In genomic region chr9:32523910-32524309, GRCh38 we compare ENCODE assay signal across 18 cellular contexts. TPM values are rescaled to one million over a fixed set of nuclear protein-coding genes. Genes with fewer than 3 reads are reported as not detected.
DNase-seq lines count a peak whose midpoint lies in the region; ATAC-seq and TF ChIP-seq lines count a peak whose summit lies in the region.
"Had no signal": no experiment of that assay in that cellular context is flagged by ENCODE, and none has a peak within 500 bp of the region (broad histone marks: within the 10 kb centered on the region; RNA-seq: fewer than 3 reads in every experiment).

No MANE protein-coding gene starts in this region.

- CTCF ChIA-PET in activated CD4-positive, alpha-beta T cell treated with anti-CD3 and anti-CD28 coated beads for 36 hours (lab: Charles Lee) = interaction anchor here (0.6 to 4.1 kb wide), 3 partner anchors 27 to 145 kb away, joined by 4 to 41 read pairs (median 25); partner anchors contain the start of genes SMIM27 and TOPORS

- peak overlapping the region; percentile 80 for H3K4me3 Mint-ChIP-seq in activated CD4-positive, alpha-beta T cell treated with anti-CD3 and anti-CD28 coated beads for 36 hours
- H3K4me3 Mint-ChIP-seq in IgD-negative memory B cell (peak overlapping the region; percentile 51 to 98 (median 76)), brain (peak overlapping the region in 3 of 5 experiments; percentile 63 to 88 (median 86)), naive B cell (peak overlapping the region in 5 of 8 donors; percentile 2 to 99 (median 80))

- H3K36me3 Mint-ChIP-seq in activated CD4-positive, alpha-beta T cell treated with anti-CD3 and anti-CD28 coated beads for 36 hours (ENCODE audit: low read depth) = peaks cover 26% of the 10 kb centered on the region
- H3K36me3 Mint-ChIP-seq in IgD-negative memory B cell = peaks cover under 1% of the 10 kb centered on the region
- H3K36me3 Mint-ChIP-seq in brain = peaks cover 7% of the 10 kb centered on the region
- peaks cover 8 to 12% of the 10 kb centered on the region in 2 donors for H3K36me3 Mint-ChIP-seq in naive B cell

- H3K9me3 Mint-ChIP-seq in activated CD4-positive, alpha-beta T cell treated with anti-CD3 and anti-CD28 coated beads for 36 hours (ENCODE audit: low read depth) = peaks cover 8% of the 10 kb centered on the region
- H3K9me3 Mint-ChIP-seq in IgD-negative memory B cell (peaks cover 0 to 6% (median 4%) of the 10 kb centered on the region in 3 donors), brain (peaks cover 0 to 17% (median 14%) of the 10 kb centered on the region in 5 experiments), naive B cell (peaks cover 0 to 5% (median 0%) of the 10 kb centered on the region in 7 donors)

- no peak overlapping the region for H3K27ac Mint-ChIP-seq in activated CD4-positive, alpha-beta T cell treated with anti-CD3 and anti-CD28 coated beads for 36 hours
- H3K27ac Mint-ChIP-seq in IgD-negative memory B cell = peak overlapping the region in 2 of 3 donors; percentile 3 to 60
- H3K27ac Mint-ChIP-seq in brain = peak overlapping the region in 1 of 5 experiments; percentile 3
- peak overlapping the region in 3 of 6 donors; percentile 5 to 74 (median 65) for H3K27ac Mint-ChIP-seq in naive B cell
- H3K27ac Mint-ChIP-seq: type B pancreatic cell had no signal

- no peak for ATAC-seq in activated CD4-positive, alpha-beta T cell treated with anti-CD3 and anti-CD28 coated beads for 36 hours
- ATAC-seq in naive B cell (ENCODE audit: low read depth in 2 of 2) (no peak), HG03565 (IDR thresholded peaks at IDR 0.05; ENCODE audit: unreplicated experiment) (no peak), GM18519 (IDR thresholded peaks at IDR 0.05; ENCODE audit: low FRiP score, unreplicated experiment) (no peak)
- ATAC-seq: right cardiac atrium had no signal

- TF ChIP-seq CTCF in brain (conservative IDR thresholded peaks at IDR 0.05) = no peak

- no peak for DNase-seq in activated CD4-positive, alpha-beta T cell treated with anti-CD3 and anti-CD28 coated beads for 36 hours
- no peak for DNase-seq in activated CD4-positive, alpha-beta T cell treated with anti-CD3 and anti-CD28 coated beads for 1 hour
- DNase-seq in naive B cell (no peak), activated gamma-delta T cell (lab: John Stamatoyannopoulos, UW) (no peak)
- DNase-seq: activated naive CD4-positive, alpha-beta T cell treated with anti-CD3 and anti-CD28 coated beads, Interleukin-2, amount 50 U/mL, for 16 hours; dermis blood vessel endothelial cell; DMS79; kidney; NCI-H1436 treated with DMSO at 0.1 percent for 48 hours; NCI-H446; occipital lobe; right cardiac atrium; stimulated activated naive CD4-positive, alpha-beta T cell treated with Interleukin-2 at 50 U/mL for 16 hours had no signal

- peaks cover 41% of the 10 kb centered on the region for H3K4me1 Mint-ChIP-seq in activated CD4-positive, alpha-beta T cell treated with anti-CD3 and anti-CD28 coated beads for 36 hours
- H3K4me1 Mint-ChIP-seq in IgD-negative memory B cell = peaks cover 30 to 46% (median 40%) of the 10 kb centered on the region in 3 donors
- peaks cover 30% of the 10 kb centered on the region for H3K4me1 Mint-ChIP-seq in brain
- H3K4me1 Mint-ChIP-seq in naive B cell = peaks cover 30 to 51% (median 32%) of the 10 kb centered on the region in 3 donors

- POLR2A ChIA-PET in activated CD4-positive, alpha-beta T cell treated with anti-CD3 and anti-CD28 coated beads for 36 hours (lab: Charles Lee) = no interaction called here

- no peaks in the 10 kb centered on the region for H3K27me3 Mint-ChIP-seq in activated CD4-positive, alpha-beta T cell treated with anti-CD3 and anti-CD28 coated beads for 36 hours
- H3K27me3 Mint-ChIP-seq in IgD-negative memory B cell = no peaks in the 10 kb centered on the region
- no peaks in the 10 kb centered on the region for H3K27me3 Mint-ChIP-seq in brain
- H3K27me3 Mint-ChIP-seq in naive B cell = no peaks in the 10 kb centered on the region
- H3K27me3 Mint-ChIP-seq: type B pancreatic cell had no signal

- intact Hi-C loops in activated CD4-positive, alpha-beta T cell treated with anti-CD3 and anti-CD28 coated beads for 36 hours (cut with DNase I, micrococcal nuclease) = loop anchor here in 1 of 2 experiments (10.0 kb wide), 1 partner anchor 641 kb away; the partner anchor contains the start of gene B4GALT1

RNA-seq across cellular contexts. Expression of gene RIGI, which starts 2.1 kb away (rescaled TPM):
- total RNA-seq in activated CD4-positive, alpha-beta T cell treated with anti-CD3 and anti-CD28 coated beads for 36 hours = 1 to 10 TPM; 8.9 to 9.7 TPM
- polyA plus RNA-seq in IgD-negative memory B cell (16.9 TPM), brain (ENCODE audit: insufficient read depth, low read depth, low replicate concordance) (3.1 TPM), naive B cell (ENCODE audit: low read depth in 6 of 6) (10 to 100 TPM in 5 of 6 donors, 1 to 10 TPM in 1; 7.9 to 21.5 (median 17.9) TPM)

RNA-seq across cellular contexts. Expression of gene SMIM27, which starts 28.2 kb away (rescaled TPM):
- 10 to 100 TPM; 16.1 to 19.5 TPM for total RNA-seq in activated CD4-positive, alpha-beta T cell treated with anti-CD3 and anti-CD28 coated beads for 36 hours
- polyA plus RNA-seq in IgD-negative memory B cell = 103 TPM
- polyA plus RNA-seq in brain (ENCODE audit: insufficient read depth, low read depth, low replicate concordance) = 44.9 TPM
- polyA plus RNA-seq in naive B cell (ENCODE audit: low read depth in 6 of 6) = 100 to 1,000 TPM in 1 of 6 donors, 10 to 100 TPM in 5; 28.8 to 107 (median 80.0) TPM

RNA-seq across cellular contexts. Expression of gene TOPORS, which starts 28.5 kb away (rescaled TPM):
- 10 to 100 TPM; 14.4 to 18.9 TPM for total RNA-seq in activated CD4-positive, alpha-beta T cell treated with anti-CD3 and anti-CD28 coated beads for 36 hours
- polyA plus RNA-seq in IgD-negative memory B cell (21.4 TPM), brain (ENCODE audit: insufficient read depth, low read depth, low replicate concordance) (7.5 TPM), naive B cell (ENCODE audit: low read depth in 6 of 6) (10 to 100 TPM; 22.5 to 39.9 (median 26.9) TPM)

RNA-seq across cellular contexts. Expression of gene NDUFB6, which starts 49.0 kb away (rescaled TPM):
- 10 to 100 TPM; 29.6 to 67.0 TPM for total RNA-seq in activated CD4-positive, alpha-beta T cell treated with anti-CD3 and anti-CD28 coated beads for 36 hours
- polyA plus RNA-seq in IgD-negative memory B cell (62.6 TPM), brain (ENCODE audit: insufficient read depth, low read depth, low replicate concordance) (96.1 TPM), naive B cell (ENCODE audit: low read depth in 6 of 6) (10 to 100 TPM; 51.5 to 84.4 (median 60.3) TPM)
